ENCODE assay signal across 17 cellular contexts in the genomic region with DNA sequence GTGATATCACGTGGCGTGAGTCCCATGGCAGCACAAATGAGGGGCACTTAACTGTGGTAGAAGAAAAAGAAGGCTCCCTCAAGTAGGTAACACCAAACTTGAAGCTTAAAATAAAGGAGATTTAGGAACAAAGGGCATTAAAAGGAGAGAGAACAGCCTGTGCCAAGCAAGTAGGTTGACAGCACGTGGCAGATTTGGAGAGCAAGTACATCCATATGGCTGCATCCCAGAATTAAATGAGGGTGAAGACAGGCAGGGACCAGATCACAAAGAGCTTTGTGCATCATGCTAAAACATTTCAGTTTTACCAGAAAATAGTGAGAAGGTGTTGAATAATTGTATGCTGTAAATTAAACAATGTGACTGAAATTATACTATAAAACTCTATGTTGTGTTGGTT. TPM values are rescaled to one million over a fixed set of nuclear protein-coding genes. Genes with fewer than 3 reads are reported as not detected.
DNase-seq lines count a peak whose midpoint lies in the region; ATAC-seq and TF ChIP-seq lines count a peak whose summit lies in the region.
"Had no signal": no experiment of that assay in that cellular context is flagged by ENCODE, and none has a peak within 500 bp of the region (broad histone marks: within the 10 kb centered on the region; RNA-seq: fewer than 3 reads in every experiment).

No MANE protein-coding gene starts in this region.

- H3K79me1 ChIP-seq in trophoblast cell (ENCODE audit: low read length), result no peaks in the 10 kb centered on the region

- H3K27me3 ChIP-seq in Karpas-422 (ENCODE audit: low read length), result no peaks in the 10 kb centered on the region
- no peaks in the 10 kb centered on the region for H3K27me3 ChIP-seq in trophoblast cell (ENCODE audit: insufficient read depth, low read length)
- H3K27me3 ChIP-seq in hepatocyte, result no peaks in the 10 kb centered on the region
- H3K27me3 ChIP-seq: BE2C had no signal

- intact Hi-C loops in Right ventricle myocardium superior (cut with DNase I), result no loop called here

- H3K4ac ChIP-seq in trophoblast cell (ENCODE audit: low read depth, low read length), result no peak overlapping the region

- H2BK120ac ChIP-seq in trophoblast cell (ENCODE audit: insufficient read depth, low read length, poor library complexity), result no peak overlapping the region

- no peak overlapping the region for H3K18ac ChIP-seq in trophoblast cell (ENCODE audit: low read length)

- no peak for ATAC-seq in Right ventricle myocardium superior (ENCODE audit: poor library complexity)
- no peak for ATAC-seq in GM18520 (IDR thresholded peaks at IDR 0.05; ENCODE audit: unreplicated experiment)

- H3K4me2 ChIP-seq in Karpas-422 (ENCODE audit: low read depth, low read length, poor library complexity, severe bottlenecking) (no peak overlapping the region), trophoblast cell (ENCODE audit: low read length) (no peak overlapping the region), hepatocyte (no peak overlapping the region)

- DNase-seq in Karpas-422 (no peak), trophoblast cell (no peak), Right ventricle myocardium superior (no peak), HPDE6-E6E7 (ENCODE audit: extremely low spot score) (no peak), hepatocyte (ENCODE audit: low spot score) (no peak)
- DNase-seq: BE2C; CD4-positive, CD25-positive, alpha-beta regulatory T cell; CD8-positive, alpha-beta memory T cell; COR-L47; DMS 273 treated with DMSO at 0.1 percent for 48 hours; DMS53; DND-41; EL; GOT3; H7 had no signal

- H3K9me2 ChIP-seq in Karpas-422 (replicated peaks; ENCODE audit: insufficient read depth, low read length) (no peaks in the 10 kb centered on the region), hepatocyte (replicated peaks; ENCODE audit: insufficient read depth) (no peaks in the 10 kb centered on the region)

- no peak overlapping the region for H4K12ac ChIP-seq in trophoblast cell (ENCODE audit: low read depth, low read length)

- H4K91ac ChIP-seq in trophoblast cell (ENCODE audit: low read depth, low read length), result no peak overlapping the region

- H3K23ac ChIP-seq in trophoblast cell (ENCODE audit: low read length), result no peak overlapping the region

- no peaks in the 10 kb centered on the region for H3K9me3 ChIP-seq in Karpas-422 (ENCODE audit: low read length)
- no peaks in the 10 kb centered on the region for H3K9me3 ChIP-seq in trophoblast cell (ENCODE audit: insufficient read depth, low read depth, low read length)
- no peaks in the 10 kb centered on the region for H3K9me3 ChIP-seq in hepatocyte (ENCODE audit: low read depth)
- H3K9me3 ChIP-seq: BE2C had no signal

- no peak overlapping the region for H2BK12ac ChIP-seq in trophoblast cell (ENCODE audit: low read length)

- no peak overlapping the region for H2AFZ ChIP-seq in Karpas-422 (ENCODE audit: low read length)
- no peak overlapping the region for H2AFZ ChIP-seq in trophoblast cell (ENCODE audit: insufficient read depth, low read length, poor library complexity)
- no peak overlapping the region for H2AFZ ChIP-seq in hepatocyte

- H3K36me3 ChIP-seq in Karpas-422 (ENCODE audit: insufficient read depth, low read length) (peaks cover 90% of the 10 kb centered on the region), trophoblast cell (ENCODE audit: control insufficient read depth in 1 of 2, insufficient read depth in 2 of 2, low read length in 2 of 2) (peaks cover 0 to 6% of the 10 kb centered on the region in 2 experiments), hepatocyte (replicated peaks; ENCODE audit: insufficient read depth, low read depth) (no peaks in the 10 kb centered on the region)
- H3K36me3 ChIP-seq: BE2C had no signal

- H3K9ac ChIP-seq in Karpas-422 (ENCODE audit: low read length), result no peak overlapping the region
- no peak overlapping the region for H3K9ac ChIP-seq in trophoblast cell (ENCODE audit: low read length)

- H4K8ac ChIP-seq in trophoblast cell (ENCODE audit: low read depth, low read length), result no peak overlapping the region

- peaks cover 44% of the 10 kb centered on the region for H4K20me1 ChIP-seq in Karpas-422 (ENCODE audit: insufficient read depth, low read depth, low read length)
- H4K20me1 ChIP-seq in hepatocyte (ENCODE audit: insufficient read depth, poor library complexity, severe bottlenecking), result no peaks in the 10 kb centered on the region

- no peak overlapping the region for H3K14ac ChIP-seq in trophoblast cell (ENCODE audit: low read length)

- peaks cover 52% of the 10 kb centered on the region for H3K4me1 ChIP-seq in Karpas-422 (ENCODE audit: low read length)
- H3K4me1 ChIP-seq in trophoblast cell (ENCODE audit: control insufficient read depth in 1 of 2, insufficient read depth in 2 of 2, low read length in 2 of 2), result no peaks in the 10 kb centered on the region
- no peaks in the 10 kb centered on the region for H3K4me1 ChIP-seq in hepatocyte (ENCODE audit: insufficient read depth)
- H3K4me1 ChIP-seq: BE2C had no signal

- H3K79me2 ChIP-seq in Karpas-422 (ENCODE audit: low read length) (peaks cover 98% of the 10 kb centered on the region), trophoblast cell (ENCODE audit: control insufficient read depth, insufficient read depth, low read length, poor library complexity) (no peaks in the 10 kb centered on the region), hepatocyte (no peaks in the 10 kb centered on the region)

- TF ChIP-seq CTCF in hepatocyte (IDR thresholded peaks at IDR 0.05; ENCODE audit: poor library complexity), result no peak

- H3K4me3 ChIP-seq in Karpas-422 (ENCODE audit: low read length) (no peak overlapping the region), trophoblast cell (ENCODE audit: low read depth, low read length) (peak overlapping the region; percentile 59), hepatocyte (no peak overlapping the region)

- H2AK5ac ChIP-seq in trophoblast cell (ENCODE audit: low read length), result no peak overlapping the region

- no peak overlapping the region for H2BK5ac ChIP-seq in trophoblast cell (ENCODE audit: low read depth, low read length, poor library complexity)

- no CpG with 5 or more reads among the region's 3 CpGs for WGBS in trophoblast cell (ENCODE audit: extremely low coverage, insufficient coverage, insufficient read length)
- 86% methylated on average over 3 of the region's 3 CpGs for WGBS in hepatocyte (ENCODE audit: low lambda C conversion rate, missing lambda C conversion rate)

- peak overlapping the region; percentile 12; the same call in 1 of the 2 replicates for H3K27ac ChIP-seq in Karpas-422 (ENCODE audit: low read length)
- peak overlapping the region; percentile 0 for H3K27ac ChIP-seq in cingulate gyrus (ENCODE audit: low read depth, low read length)
- H3K27ac ChIP-seq in trophoblast cell (ENCODE audit: low read depth, low read length), result no peak overlapping the region
- no peak overlapping the region for H3K27ac ChIP-seq in hepatocyte

RNA-seq across cellular contexts. Expression of a gene that starts 32.8 kb away (rescaled TPM):
- 55.5 and 55.9 TPM in 2 replicates for total RNA-seq in Karpas-422 (2014; rRNA removed; shearing (Covaris generic); ENCODE audit: low replicate concordance)
- polyA plus RNA-seq in trophoblast cell (2013), result 6.9 and 7.2 TPM in 2 replicates
- 1.2 TPM for total RNA-seq in Right ventricle myocardium superior
- 4.6 and 9.2 TPM in 2 replicates for total RNA-seq in hepatocyte
- 4.3 TPM in 2 replicates for polyA plus RNA-seq in hepatocyte

Comparison
In these comparisons a context has a peak if more than half of its experiments do, and no peak if none do; other contexts are left out.
1. H3K27ac ChIP-seq: peak in Karpas-422 (single experiment) and cingulate gyrus (single experiment); none in trophoblast cell (single experiment) and hepatocyte (single experiment).